In genomic region chr12:19833775-19834501, GRCh38 we compare ENCODE assay signal across 11 cellular contexts.
A peak's percentile ranks its signal among the peaks of the same experiment; 100 is the strongest.
DNase-seq lines count a peak whose midpoint lies in the region; ATAC-seq and TF ChIP-seq lines count a peak whose summit lies in the region.
"Had no signal": no experiment of that assay in that cellular context is flagged by ENCODE, and none has a peak within 500 bp of the region (broad histone marks: within the 10 kb centered on the region; RNA-seq: fewer than 3 reads in every experiment).

No MANE protein-coding gene starts in this region.

- no peak overlapping the region for H3K4me3 Mint-ChIP-seq in activated CD4-positive, alpha-beta T cell treated with anti-CD3 and anti-CD28 coated beads for 36 hours

- H3K79me2 ChIP-seq in PC-9 (ENCODE audit: low read depth), result no peaks in the 10 kb centered on the region

- peak; percentile 92 for ATAC-seq in activated CD4-positive, alpha-beta T cell treated with anti-CD3 and anti-CD28 coated beads for 36 hours
- ATAC-seq: A549 had no signal

- H3K9me2 ChIP-seq in PC-9 (ENCODE audit: insufficient read depth), result no peaks in the 10 kb centered on the region

- peak; percentile 63 for DNase-seq in activated CD4-positive, alpha-beta T cell treated with anti-CD3 and anti-CD28 coated beads for 36 hours
- DNase-seq in activated CD4-positive, alpha-beta T cell treated with anti-CD3 and anti-CD28 coated beads, Interleukin-2, amount 50 U/mL, for 1 hour, result no peak
- peak; percentile 3 for DNase-seq in Jurkat, Clone E6-1 (ENCODE audit: low read depth, low spot score)
- peak; percentile 24 for DNase-seq in brain microvascular endothelial cell
- peak; percentile 60 for DNase-seq in skeletal muscle cell (ENCODE audit: low read depth)
- DNase-seq in PC-9, result no peak
- no peak for DNase-seq in WERI-Rb-1
- DNase-seq in dorsolateral prefrontal cortex, result no peak
- DNase-seq: Peyer's patch had no signal

- peaks cover 28% of the 10 kb centered on the region for H3K4me1 Mint-ChIP-seq in activated CD4-positive, alpha-beta T cell treated with anti-CD3 and anti-CD28 coated beads for 36 hours

- intact Hi-C loops in activated CD4-positive, alpha-beta T cell treated with anti-CD3 and anti-CD28 coated beads for 36 hours (cut with DNase I, micrococcal nuclease), result loop anchor here (1.0 to 10.0 kb wide), 7 partner anchors 33 to 402 kb away; no protein-coding TSS in a partner anchor
- intact Hi-C loops in PC-9 (cut with micrococcal nuclease; ENCODE audit: unreplicated experiment) (no loop called here), dorsolateral prefrontal cortex (cut with DNase I) (no loop called here)

- no peaks in the 10 kb centered on the region for H3K36me3 Mint-ChIP-seq in activated CD4-positive, alpha-beta T cell treated with anti-CD3 and anti-CD28 coated beads for 36 hours (ENCODE audit: low read depth)

- H3K27ac ChIP-seq in brain microvascular endothelial cell (no peak overlapping the region), PC-9 (no peak overlapping the region), WERI-Rb-1 (no peak overlapping the region), dorsolateral prefrontal cortex (no peak overlapping the region)
- H3K27ac ChIP-seq: A549, Peyer's patch, tibial nerve had no signal

- no peaks in the 10 kb centered on the region for H3K36me3 ChIP-seq in brain microvascular endothelial cell (replicated peaks)
- no peaks in the 10 kb centered on the region for H3K36me3 ChIP-seq in PC-9 (ENCODE audit: low read depth)
- H3K36me3 ChIP-seq in WERI-Rb-1, result no peaks in the 10 kb centered on the region
- H3K36me3 ChIP-seq: Peyer's patch, tibial nerve had no signal

- TF ChIP-seq CTCF in brain microvascular endothelial cell (IDR thresholded peaks at IDR 0.05; ENCODE audit: low read depth, low read length, missing control alignments) (no peak), PC-9 (conservative IDR thresholded peaks at IDR 0.05) (no peak), WERI-Rb-1 (IDR thresholded peaks at IDR 0.05; ENCODE audit: low read depth, low read length) (no peak), dorsolateral prefrontal cortex (IDR thresholded peaks at IDR 0.05 in 54 of 56, conservative IDR thresholded peaks at IDR 0.05 in 2 of 56; ENCODE audit: low read depth in 1 of 56, partially characterized antibody in 56 of 56) (no peak)

- peaks cover 3% of the 10 kb centered on the region for H3K9me3 Mint-ChIP-seq in activated CD4-positive, alpha-beta T cell treated with anti-CD3 and anti-CD28 coated beads for 36 hours (ENCODE audit: low read depth)

- H3F3A ChIP-seq in PC-9 (ENCODE audit: insufficient read depth, low read depth), result no peaks in the 10 kb centered on the region

- H3K9me3 ChIP-seq in PC-9 (ENCODE audit: insufficient read depth, low read depth), result no peaks in the 10 kb centered on the region
- H3K9me3 ChIP-seq in WERI-Rb-1 (ENCODE audit: severe bottlenecking), result no peaks in the 10 kb centered on the region
- H3K9me3 ChIP-seq: A549, Peyer's patch, tibial nerve had no signal

- no peak overlapping the region for H3K4me3 ChIP-seq in Jurkat, Clone E6-1 (ENCODE audit: low read length)
- H3K4me3 ChIP-seq in brain microvascular endothelial cell (ENCODE audit: low read depth, low read length) (no peak overlapping the region), skeletal muscle cell (ENCODE audit: low read depth, low read length) (no peak overlapping the region), PC-9 (no peak overlapping the region), WERI-Rb-1 (ENCODE audit: low read depth, low read length) (no peak overlapping the region), dorsolateral prefrontal cortex (no peak overlapping the region)
- H3K4me3 ChIP-seq: A549, Peyer's patch, tibial nerve had no signal

- no TSS peak for BruUV-seq in PC-9 (replicated peaks; lab: Mats Ljungman, UMichigan)

- no peaks in the 10 kb centered on the region for H3K27me3 ChIP-seq in brain microvascular endothelial cell (replicated peaks)
- no peaks in the 10 kb centered on the region for H3K27me3 ChIP-seq in PC-9 (ENCODE audit: insufficient read depth, low read depth)
- H3K27me3 ChIP-seq in WERI-Rb-1 (ENCODE audit: insufficient read depth, low read depth, severe bottlenecking), result no peaks in the 10 kb centered on the region
- no peaks in the 10 kb centered on the region for H3K27me3 ChIP-seq in dorsolateral prefrontal cortex
- H3K27me3 ChIP-seq: Peyer's patch, tibial nerve had no signal

- no peak overlapping the region for H3K4me2 ChIP-seq in PC-9
- H3K4me2 ChIP-seq: A549 had no signal

- H3K4me1 ChIP-seq in PC-9 (replicated peaks; ENCODE audit: insufficient read depth), result no peaks in the 10 kb centered on the region
- H3K4me1 ChIP-seq: A549, Peyer's patch, tibial nerve had no signal

- in situ Hi-C loops in brain microvascular endothelial cell (cut with HindIII; ENCODE audit: low pct_ligation_motif_present, low sequenced_read_pairs), result no loop called here

- H2AFZ ChIP-seq in PC-9, result no peak overlapping the region

- H4K20me1 ChIP-seq in PC-9 (ENCODE audit: insufficient read depth), result no peaks in the 10 kb centered on the region

- POLR2A ChIA-PET in activated CD4-positive, alpha-beta T cell treated with anti-CD3 and anti-CD28 coated beads for 36 hours (lab: Charles Lee), result interaction anchor here (0.7 kb wide), 1 partner anchor 180 kb away, joined by 3 read pairs; no protein-coding TSS in a partner anchor
- POLR2A ChIA-PET in PC-9 (lab: Charles Lee; ENCODE audit: unreplicated experiment), result interaction anchor here (0.6 kb wide), 1 partner anchor 24 kb away, joined by 6 read pairs; no protein-coding TSS in a partner anchor

- CTCF ChIA-PET in activated CD4-positive, alpha-beta T cell treated with anti-CD3 and anti-CD28 coated beads for 36 hours (lab: Charles Lee), result interaction anchor here (0.7 kb wide), 2 partner anchors 13 to 701 kb away, joined by 3 to 4 read pairs; no protein-coding TSS in a partner anchor
- CTCF ChIA-PET in PC-9 (lab: Charles Lee), result no interaction called here

- H3K27me3 Mint-ChIP-seq in activated CD4-positive, alpha-beta T cell treated with anti-CD3 and anti-CD28 coated beads for 36 hours, result no peaks in the 10 kb centered on the region

- H3K27ac Mint-ChIP-seq in activated CD4-positive, alpha-beta T cell treated with anti-CD3 and anti-CD28 coated beads for 36 hours, result peak overlapping the region; percentile 10

Comparison
In these comparisons a context has a peak if more than half of its experiments do, and no peak if none do; other contexts are left out.
1. DNase-seq: peak in activated CD4-positive, alpha-beta T cell treated with anti-CD3 and anti-CD28 coated beads for 36 hours (single experiment), Jurkat, Clone E6-1 (single experiment), brain microvascular endothelial cell (single experiment) and skeletal muscle cell (single experiment); none in activated CD4-positive, alpha-beta T cell treated with anti-CD3 and anti-CD28 coated beads, Interleukin-2, amount 50 U/mL, for 1 hour (single experiment), PC-9 (0 of 2), WERI-Rb-1 (single experiment) and dorsolateral prefrontal cortex (0 of 10).
2. intact Hi-C loops: an anchor here in activated CD4-positive, alpha-beta T cell treated with anti-CD3 and anti-CD28 coated beads for 36 hours (1.0 to 10.0 kb wide); none called in PC-9 and dorsolateral prefrontal cortex.